In genomic region chr1:234661249-234661928, GRCh38 we compare ENCODE assay signal across 25 cellular contexts. TPM values are rescaled to one million over a fixed set of nuclear protein-coding genes. Genes with fewer than 3 reads are reported as not detected.
DNase-seq lines count a peak whose midpoint lies in the region; ATAC-seq and TF ChIP-seq lines count a peak whose summit lies in the region.
"Had no signal": no experiment of that assay in that cellular context is flagged by ENCODE, and none has a peak within 500 bp of the region (broad histone marks: within the 10 kb centered on the region; RNA-seq: fewer than 3 reads in every experiment).

No MANE protein-coding gene starts in this region.

- no peak overlapping the region for H3K18ac ChIP-seq in IMR-90 (ENCODE audit: low read depth, low read length)

- peak overlapping the region; percentile 8; the same call in 1 of the 2 replicates for H2BK120ac ChIP-seq in IMR-90 (ENCODE audit: low read depth, low read length)

- H2BK5ac ChIP-seq in IMR-90 (ENCODE audit: low read depth, low read length, poor library complexity, severe bottlenecking): no peak overlapping the region

- peaks cover 39% of the 10 kb centered on the region for H3K4me1 Mint-ChIP-seq in Caco-2 (ENCODE audit: low read depth, unreplicated experiment)

- H3K27me3 Mint-ChIP-seq in Caco-2 (ENCODE audit: insufficient read depth, unreplicated experiment): no peaks in the 10 kb centered on the region
- H3K27me3 Mint-ChIP-seq: memory B cell, naive B cell had no signal

- H3K27me3 ChIP-seq in Caco-2 (replicated peaks; ENCODE audit: control insufficient read depth, insufficient read depth, low read length) (no peaks in the 10 kb centered on the region), IMR-90 (ENCODE audit: control insufficient read depth, insufficient read depth, low read length) (no peaks in the 10 kb centered on the region), esophagus (ENCODE audit: control insufficient read depth in 1 of 2, insufficient read depth in 2 of 2, low read length in 2 of 2) (no peaks in the 10 kb centered on the region), osteoblast (ENCODE audit: insufficient read depth, low read length) (no peaks in the 10 kb centered on the region), gastroesophageal sphincter (no peaks in the 10 kb centered on the region), Peyer's patch (no peaks in the 10 kb centered on the region)
- H3K27me3 ChIP-seq: vagina had no signal

- H4K8ac ChIP-seq in IMR-90 (ENCODE audit: low read depth in 2 of 2, low read length in 2 of 2): no peak overlapping the region; a peak in 1 of 4 replicates

- H3K79me2 ChIP-seq in osteoblast (ENCODE audit: insufficient read depth, low read length): peaks cover under 1% of the 10 kb centered on the region

- no peak overlapping the region for H3K27ac ChIP-seq in IMR-90 (ENCODE audit: insufficient read depth, low read length)
- H3K27ac ChIP-seq in esophagus (ENCODE audit: low read depth in 2 of 2, low read length in 1 of 2): peak overlapping the region; percentile 82 to 96
- no peak overlapping the region for H3K27ac ChIP-seq in osteoblast (ENCODE audit: low read depth, low read length)
- H3K27ac ChIP-seq in gastroesophageal sphincter: no peak overlapping the region
- no peak overlapping the region for H3K27ac ChIP-seq in Peyer's patch
- H3K27ac ChIP-seq: KMS-11, vagina had no signal

- no peak for TF ChIP-seq EP300 in gastroesophageal sphincter (IDR thresholded peaks at IDR 0.05)

- H2AK5ac ChIP-seq in IMR-90 (ENCODE audit: low read depth, low read length): peak overlapping the region; percentile 29

- TF ChIP-seq POLR2A in IMR-90 (IDR thresholded peaks at IDR 0.05; ENCODE audit: low read depth, low read length) (no peak), gastroesophageal sphincter (IDR thresholded peaks at IDR 0.05) (no peak), Peyer's patch (IDR thresholded peaks at IDR 0.05) (no peak)

- in situ Hi-C loops in IMR-90 (cut with MboI; ENCODE audit: low sequenced_read_pairs): no loop called here

- TF ChIP-seq CTCF in Caco-2 (IDR thresholded peaks at IDR 0.05; ENCODE audit: insufficient read depth in 1 of 2, low read depth in 1 of 2, low read length in 1 of 2, severe bottlenecking in 1 of 2, unreplicated experiment in 1 of 2): no peak
- TF ChIP-seq CTCF in IMR-90 (conservative IDR thresholded peaks at IDR 0.05; ENCODE audit: low read depth, low read length): no peak
- no peak for TF ChIP-seq CTCF in osteoblast (IDR thresholded peaks at IDR 0.05; ENCODE audit: extremely low read depth, low read depth, low read length)
- no peak for TF ChIP-seq CTCF in gastroesophageal sphincter (IDR thresholded peaks at IDR 0.05)
- TF ChIP-seq CTCF in Peyer's patch (IDR thresholded peaks at IDR 0.05): no peak

- H2AK9ac ChIP-seq in IMR-90 (replicated peaks; ENCODE audit: low read depth, low read length, poor library complexity): no peak overlapping the region

- H2BK15ac ChIP-seq in IMR-90 (ENCODE audit: low read depth, low read length): no peak overlapping the region

- no peak for DNase-seq in Caco-2
- DNase-seq in IMR-90: no peak
- peak; percentile 64 for DNase-seq in osteoblast (ENCODE audit: insufficient read length, low spot score, missing footprints)
- DNase-seq in DMS53 (lab: John Stamatoyannopoulos, UW): no peak
- DNase-seq in Peyer's patch: no peak
- DNase-seq: activated naive CD4-positive, alpha-beta T cell treated with anti-CD3 and anti-CD28 coated beads, Interleukin-2, amount 50 U/mL, for 16 hours; activated T-cell treated with anti-CD3 and anti-CD28 coated beads, Interleukin-2, amount 50 U/mL, for 72 hours; CD8-positive, alpha-beta memory T cell; cerebellar nuclear complex; DMS79; erythroblast; naive B cell; NCI-H1694 treated with DMSO at 0.1 percent for 48 hours; NCI-H69; right cardiac atrium; RPMI8226; SK-N-SH; substantia nigra; T-helper 9 cell had no signal

- H3K36me3 Mint-ChIP-seq in Caco-2 (ENCODE audit: insufficient read depth, unreplicated experiment): no peaks in the 10 kb centered on the region
- H3K36me3 Mint-ChIP-seq: memory B cell, naive B cell had no signal

- H2BK20ac ChIP-seq in IMR-90 (ENCODE audit: low read depth, low read length): peak overlapping the region; percentile 36; the same call in 1 of the 2 replicates

- BruUV-seq in Caco-2 (replicated peaks; lab: Mats Ljungman, UMichigan): no TSS peak
- BruUV-seq in IMR-90 (replicated peaks; lab: Mats Ljungman, UMichigan): no TSS peak

- POLR2A ChIA-PET in Caco-2 (lab: Charles Lee): no interaction called here
- POLR2A ChIA-PET in IMR-90 (lab: Charles Lee; ENCODE audit: unreplicated experiment): no interaction called here

- WGBS in IMR-90 (ENCODE audit: extremely low coverage in 2 of 2, insufficient read length in 1 of 2), 2 experiments: 97% methylated on average over 8 of the region's 15 CpGs; no CpG with 5 or more reads in 1 of the 2 experiments
- 75 to 77% methylated on average over 15 of the region's 15 CpGs for WGBS in esophagus, 2 donors
- 91 to 97% methylated on average over 6 to 7 of the region's 15 CpGs for WGBS in gastroesophageal sphincter (ENCODE audit: low coverage in 1 of 2), 2 donors

- H4K5ac ChIP-seq in IMR-90 (ENCODE audit: low read depth, low read length): no peak overlapping the region

- no peaks in the 10 kb centered on the region for H3K9me3 ChIP-seq in Caco-2
- no peaks in the 10 kb centered on the region; the same call in 1 of the 2 replicates for H3K9me3 ChIP-seq in IMR-90 (ENCODE audit: control insufficient read depth, insufficient read depth, low read length)
- H3K9me3 ChIP-seq in esophagus (ENCODE audit: control insufficient read depth in 2 of 2, insufficient read depth in 1 of 2, low read depth in 1 of 2, low read length in 1 of 2): no peaks in the 10 kb centered on the region
- no peaks in the 10 kb centered on the region for H3K9me3 ChIP-seq in osteoblast (ENCODE audit: low read depth, low read length)
- no peaks in the 10 kb centered on the region for H3K9me3 ChIP-seq in gastroesophageal sphincter
- H3K9me3 ChIP-seq in Peyer's patch: no peaks in the 10 kb centered on the region
- H3K9me3 ChIP-seq: SK-N-SH, vagina had no signal

- H3K4me2 ChIP-seq in IMR-90 (ENCODE audit: low read depth, low read length) (no peak overlapping the region), osteoblast (ENCODE audit: insufficient read depth, low read length) (no peak overlapping the region)
- H3K4me2 ChIP-seq: KMS-11, SK-N-SH had no signal

- H4K20me1 ChIP-seq in IMR-90 (ENCODE audit: insufficient read depth, low read length) (no peaks in the 10 kb centered on the region), osteoblast (ENCODE audit: insufficient read depth, low read length) (no peaks in the 10 kb centered on the region)

- H3K4ac ChIP-seq in IMR-90 (ENCODE audit: low read depth, low read length): no peak overlapping the region; the same call in 1 of the 2 replicates

- no peak overlapping the region for H4K91ac ChIP-seq in IMR-90 (ENCODE audit: insufficient read depth, low read depth, low read length)

- H3K4me1 ChIP-seq in Caco-2: peaks cover 21% of the 10 kb centered on the region
- peaks cover 22% of the 10 kb centered on the region for H3K4me1 ChIP-seq in IMR-90 (ENCODE audit: control insufficient read depth, insufficient read depth, low read length)
- peaks cover 6 to 9% of the 10 kb centered on the region in 2 donors for H3K4me1 ChIP-seq in esophagus (ENCODE audit: control insufficient read depth in 2 of 2, insufficient read depth in 2 of 2, low read length in 1 of 2)
- H3K4me1 ChIP-seq in osteoblast (ENCODE audit: insufficient read depth, low read length): peaks cover 34% of the 10 kb centered on the region
- peaks cover 0 to 13% (median 0%) of the 10 kb centered on the region in 3 donors for H3K4me1 ChIP-seq in gastroesophageal sphincter
- peaks cover 0 to 11% (median 2%) of the 10 kb centered on the region in 4 donors for H3K4me1 ChIP-seq in Peyer's patch

- H3K36me3 ChIP-seq in Caco-2 (ENCODE audit: control insufficient read depth, insufficient read depth, low read length) (no peaks in the 10 kb centered on the region), IMR-90 (ENCODE audit: control insufficient read depth, insufficient read depth, low read length) (no peaks in the 10 kb centered on the region), esophagus (ENCODE audit: control insufficient read depth in 2 of 2, insufficient read depth in 2 of 2, low read length in 1 of 2) (no peaks in the 10 kb centered on the region), osteoblast (ENCODE audit: insufficient read depth, low read length) (no peaks in the 10 kb centered on the region), gastroesophageal sphincter (no peaks in the 10 kb centered on the region), Peyer's patch (no peaks in the 10 kb centered on the region)
- H3K36me3 ChIP-seq: vagina had no signal

- H3K9me3 Mint-ChIP-seq in Caco-2 (ENCODE audit: unreplicated experiment): no peaks in the 10 kb centered on the region
- H3K9me3 Mint-ChIP-seq: CD8-positive, alpha-beta memory T cell; memory B cell; naive B cell had no signal

- ATAC-seq in IMR-90 (ENCODE audit: low read depth): no peak
- no peak for ATAC-seq in gastroesophageal sphincter
- ATAC-seq: activated T-cell treated with anti-CD3 and anti-CD28 coated beads, Interleukin-2, amount 50 U/mL, for 72 hours; HCT116; right cardiac atrium had no signal

- dilution Hi-C loops in IMR-90 (cut with HindIII; ENCODE audit: low sequenced_read_pairs, unreplicated experiment): no loop called here

- H3K23ac ChIP-seq in IMR-90 (ENCODE audit: low read depth, low read length): no peak overlapping the region

- H3K56ac ChIP-seq in IMR-90 (ENCODE audit: extremely low read depth, insufficient read depth, low read length): no peak overlapping the region

- 0 out of 2 replicates have a peak overlapping the region, but pooled peaks have one; percentile 8 for H3K14ac ChIP-seq in IMR-90 (replicated peaks; ENCODE audit: low read depth, low read length)

- H3K27ac Mint-ChIP-seq in Caco-2 (ENCODE audit: unreplicated experiment): peak overlapping the region; percentile 48
- H3K27ac Mint-ChIP-seq: activated T-cell treated with anti-CD3 and anti-CD28 coated beads, Interleukin-2, amount 50 U/mL, for 72 hours; memory B cell had no signal

- TF ChIP-seq RAD21 in IMR-90 (IDR thresholded peaks at IDR 0.05; ENCODE audit: low read length): no peak

- no peak overlapping the region for H3K4me3 ChIP-seq in Caco-2 (ENCODE audit: low read depth, low read length)
- H3K4me3 ChIP-seq in IMR-90 (ENCODE audit: insufficient read depth, low read depth, low read length): no peak overlapping the region
- H3K4me3 ChIP-seq in esophagus (ENCODE audit: low read depth in 1 of 2, low read length in 2 of 2): peak overlapping the region in 1 of 2 donors; percentile 24
- H3K4me3 ChIP-seq in osteoblast (ENCODE audit: insufficient read depth, low read length): no peak overlapping the region
- no peak overlapping the region for H3K4me3 ChIP-seq in gastroesophageal sphincter
- no peak overlapping the region for H3K4me3 ChIP-seq in Peyer's patch
- H3K4me3 ChIP-seq: vagina had no signal

- H3K79me1 ChIP-seq in IMR-90 (ENCODE audit: low read depth in 1 of 2, low read length in 2 of 2): peaks cover 0 to 8% of the 10 kb centered on the region in 2 experiments; a peak in 1 of 4 replicates

- peaks cover 26% of the 10 kb centered on the region for H3K9me1 ChIP-seq in IMR-90 (ENCODE audit: insufficient read depth, low read length)

- H2AFZ ChIP-seq in IMR-90 (replicated peaks; ENCODE audit: low read length, poor library complexity) (no peak overlapping the region), osteoblast (ENCODE audit: low read length) (no peak overlapping the region)

- CTCF ChIA-PET in Caco-2 (lab: Charles Lee) (no interaction called here), IMR-90 (lab: Yijun Ruan, JAX) (no interaction called here)

- intact Hi-C loops in Caco-2 (cut with micrococcal nuclease; ENCODE audit: unreplicated experiment) (no loop called here), IMR-90 (cut with micrococcal nuclease) (no loop called here)

- H3K4me3 Mint-ChIP-seq in Caco-2 (ENCODE audit: unreplicated experiment): no peak overlapping the region
- H3K4me3 Mint-ChIP-seq: activated T-cell treated with anti-CD3 and anti-CD28 coated beads, Interleukin-2, amount 50 U/mL, for 72 hours; CD8-positive, alpha-beta memory T cell; memory B cell; naive B cell had no signal

- H3K9ac ChIP-seq in IMR-90 (ENCODE audit: low read depth, low read length): no peak overlapping the region
- H3K9ac ChIP-seq: KMS-11, SK-N-SH had no signal

RNA-seq across cellular contexts. Expression of gene IRF2BP2, which starts 51.4 kb away (rescaled TPM):
- total RNA-seq in Caco-2 (2022) (129 and 135 TPM in 2 replicates), IMR-90 (2012; rRNA removed) (37.2 and 47.0 TPM in 2 replicates), osteoblast (159 and 172 TPM in 2 replicates), gastroesophageal sphincter (100 to 1,000 TPM in 3 of 4 donors, 10 to 100 TPM in 1; 70.1 to 107 (median 104) TPM), Peyer's patch (10 to 100 TPM; 73.4 to 99.6 (median 86.5) TPM)
- polyA plus RNA-seq in IMR-90 (2012; rRNA removed) (56.5 and 66.6 TPM in 2 replicates), esophagus (10 to 100 TPM; 48.8 to 68.5 TPM)
- polyA plus RNA-seq in IMR-90 (2012; cell fraction: cytosol; rRNA removed): 12.6 and 82.3 TPM in 2 replicates
- polyA plus RNA-seq in IMR-90 (2012; cell fraction: nucleus; rRNA removed; ENCODE audit: low replicate concordance): 216 and 242 TPM in 2 replicates

Comparison
In these comparisons a context has a peak if more than half of its experiments do, and no peak if none do; other contexts are left out.
1. H3K27ac ChIP-seq: peak in esophagus (2 of 2); none in IMR-90 (single experiment), osteoblast (single experiment), gastroesophageal sphincter (0 of 4) and Peyer's patch (0 of 4).